ENCODE assay signal across 13 cellular contexts in the genomic region with DNA sequence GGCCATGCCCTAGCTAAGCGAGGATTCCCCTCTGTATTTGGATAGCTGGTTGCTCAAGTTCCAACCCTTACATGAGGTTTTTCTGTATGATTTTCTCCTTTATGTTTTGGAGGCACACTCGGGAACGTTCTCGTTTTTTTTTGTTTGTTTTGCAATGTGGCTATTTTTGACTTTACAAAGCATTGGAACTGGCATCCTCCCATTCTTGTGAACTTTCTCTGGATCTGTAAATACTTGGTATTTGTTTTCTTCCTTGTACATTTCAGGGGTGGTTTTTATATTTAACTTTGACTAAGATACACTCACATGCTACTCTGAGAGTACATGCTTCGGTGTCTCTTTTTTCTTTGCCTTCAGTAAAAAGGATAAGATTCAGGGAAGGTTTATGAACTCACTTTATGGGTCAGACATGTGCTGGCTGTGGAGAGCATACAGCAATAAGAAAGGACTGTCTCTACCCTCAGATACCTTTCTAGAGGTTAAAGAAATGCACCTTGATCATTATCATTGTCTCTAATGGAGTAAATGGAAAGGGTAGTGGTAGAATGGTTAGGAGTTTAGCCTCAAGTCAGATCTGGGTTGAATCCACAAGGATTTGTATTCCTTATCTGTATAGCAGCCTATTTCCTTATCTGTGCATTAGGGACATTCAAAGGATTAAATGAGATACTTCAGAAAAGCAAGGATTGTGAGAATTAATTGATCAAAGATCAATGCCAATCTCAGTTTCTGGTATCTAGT.
DNase-seq lines count a peak whose midpoint lies in the region; ATAC-seq and TF ChIP-seq lines count a peak whose summit lies in the region.
"Had no signal": no experiment of that assay in that cellular context is flagged by ENCODE, and none has a peak within 500 bp of the region (broad histone marks: within the 10 kb centered on the region; RNA-seq: fewer than 3 reads in every experiment).

No MANE protein-coding gene starts in this region.

- peaks cover 38% of the 10 kb centered on the region for H3K4me1 ChIP-seq in PC-9 (replicated peaks; ENCODE audit: insufficient read depth)
- peaks cover 34 to 55% (median 42%) of the 10 kb centered on the region in 4 donors for H3K4me1 ChIP-seq in upper lobe of left lung
- H3K4me1 ChIP-seq in tibial nerve = peaks cover 0 to 13% (median 9%) of the 10 kb centered on the region in 4 donors

- no TSS peak for BruUV-seq in PC-9 (replicated peaks; lab: Mats Ljungman, UMichigan)

- H3K9me2 ChIP-seq in PC-9 (ENCODE audit: insufficient read depth) = no peaks in the 10 kb centered on the region

- peak overlapping the region; percentile 66 for H2AFZ ChIP-seq in PC-9

- H3F3A ChIP-seq in PC-9 (ENCODE audit: insufficient read depth, low read depth) = peaks cover 30% of the 10 kb centered on the region

- H3K4me3 Mint-ChIP-seq in chondrocyte (ENCODE audit: unreplicated experiment) (no peak overlapping the region), mesothelial cell of epicardium (no peak overlapping the region)
- H3K4me3 Mint-ChIP-seq: CD8-positive, alpha-beta memory T cell; central memory CD8-positive, alpha-beta T cell had no signal

- peak overlapping the region; percentile 15 for H3K27ac Mint-ChIP-seq in chondrocyte (ENCODE audit: unreplicated experiment)
- H3K27ac Mint-ChIP-seq in mesothelial cell of epicardium = peak overlapping the region; percentile 91

- H3K27ac ChIP-seq in PC-9 (peak overlapping the region; percentile 91), upper lobe of left lung (peak overlapping the region; percentile 58 to 80 (median 73)), tibial nerve (no peak overlapping the region)

- WGBS in upper lobe of left lung, 2 donors = 38 to 43% methylated on average over 5 of the region's 5 CpGs
- WGBS in tibial nerve, 2 donors = 52 to 64% methylated on average over 5 of the region's 5 CpGs

- TF ChIP-seq EP300 in upper lobe of left lung (IDR thresholded peaks at IDR 0.05) (no peak), tibial nerve (IDR thresholded peaks at IDR 0.05) (no peak)

- peak overlapping the region; percentile 73 for H3K4me2 ChIP-seq in PC-9

- TF ChIP-seq CTCF in PC-9 (conservative IDR thresholded peaks at IDR 0.05) = no peak
- no peak for TF ChIP-seq CTCF in chondrocyte (IDR thresholded peaks at IDR 0.05)
- no peak for TF ChIP-seq CTCF in mesothelial cell of epicardium (IDR thresholded peaks at IDR 0.05; ENCODE audit: unreplicated experiment)
- TF ChIP-seq CTCF in upper lobe of left lung (IDR thresholded peaks at IDR 0.05) = no peak
- no peak for TF ChIP-seq CTCF in tibial nerve (IDR thresholded peaks at IDR 0.05)

- H3K36me3 ChIP-seq in PC-9 (ENCODE audit: low read depth) (no peaks in the 10 kb centered on the region), upper lobe of left lung (peaks cover 0 to 3% (median 0%) of the 10 kb centered on the region in 4 donors), tibial nerve (no peaks in the 10 kb centered on the region)
- H3K36me3 ChIP-seq: pancreas had no signal

- no peak for DNase-seq in PC-9
- DNase-seq in chondrocyte (ENCODE audit: low spot score) = no peak
- no peak for DNase-seq in mesothelial cell of epicardium (ENCODE audit: low spot score in 2 of 2, unreplicated experiment in 2 of 2)
- no peak for DNase-seq in upper lobe of left lung
- no peak for DNase-seq in tibial nerve (ENCODE audit: low spot score in 2 of 2)
- DNase-seq in GM19238 (ENCODE audit: insufficient read length, low spot score) = no peak
- DNase-seq in head of caudate nucleus = no peak
- DNase-seq: CD8-positive, alpha-beta memory T cell; GOT3; NCI-H1930; NCI-H748 treated with DMSO at 0.1 percent for 48 hours had no signal

- no peak for ATAC-seq in upper lobe of left lung (ENCODE audit: low FRiP score in 2 of 2)

- POLR2A ChIA-PET in PC-9 (lab: Charles Lee; ENCODE audit: unreplicated experiment) = interaction anchor here (0.6 to 0.7 kb wide), 2 partner anchors 1124 to 1332 kb away, joined by 4 to 11 read pairs; no protein-coding TSS in a partner anchor

- H3K4me1 Mint-ChIP-seq in chondrocyte (ENCODE audit: low read depth) (peaks cover 22% of the 10 kb centered on the region), mesothelial cell of epicardium (peaks cover 83% of the 10 kb centered on the region)
- H3K4me1 Mint-ChIP-seq: CD8-positive, alpha-beta memory T cell; central memory CD8-positive, alpha-beta T cell had no signal

- H4K20me1 ChIP-seq in PC-9 (ENCODE audit: insufficient read depth) = no peaks in the 10 kb centered on the region

- H3K9me3 ChIP-seq in PC-9 (ENCODE audit: insufficient read depth, low read depth) (no peaks in the 10 kb centered on the region), upper lobe of left lung (no peaks in the 10 kb centered on the region), tibial nerve (no peaks in the 10 kb centered on the region)
- H3K9me3 ChIP-seq: pancreas had no signal

- TF ChIP-seq POLR2A in upper lobe of left lung (IDR thresholded peaks at IDR 0.05) (no peak), tibial nerve (IDR thresholded peaks at IDR 0.05) (no peak)

- H3K4me3 ChIP-seq in PC-9 (peak overlapping the region; percentile 32; the same call in 1 of the 2 replicates), upper lobe of left lung (no peak overlapping the region), tibial nerve (no peak overlapping the region)
- H3K4me3 ChIP-seq: pancreas had no signal

- H3K9me3 Mint-ChIP-seq in chondrocyte (ENCODE audit: low read depth) = no peaks in the 10 kb centered on the region
- no peaks in the 10 kb centered on the region for H3K9me3 Mint-ChIP-seq in mesothelial cell of epicardium

- 0 out of 2 replicates have a peak, but pooled peaks cover 6% of the 10 kb centered on the region for H3K79me2 ChIP-seq in PC-9 (ENCODE audit: low read depth)

- CTCF ChIA-PET in PC-9 (lab: Charles Lee) = interaction anchor here (1.6 kb wide), 1 partner anchor 63 kb away, joined by 9 read pairs; the partner anchor contains the start of gene MEIS1

- no peaks in the 10 kb centered on the region for H3K27me3 Mint-ChIP-seq in chondrocyte (ENCODE audit: low read depth)
- no peaks in the 10 kb centered on the region for H3K27me3 Mint-ChIP-seq in mesothelial cell of epicardium (ENCODE audit: low read depth)
- H3K27me3 Mint-ChIP-seq: central memory CD8-positive, alpha-beta T cell had no signal

- intact Hi-C loops in PC-9 (cut with micrococcal nuclease; ENCODE audit: unreplicated experiment) = loop anchor here (2.0 to 10.0 kb wide), 2 partner anchors 78 to 968 kb away; no protein-coding TSS in a partner anchor
- intact Hi-C loops in head of caudate nucleus (cut with DNase I) = no loop called here

- peaks cover 2% of the 10 kb centered on the region for H3K36me3 Mint-ChIP-seq in chondrocyte (ENCODE audit: low read depth)
- H3K36me3 Mint-ChIP-seq in mesothelial cell of epicardium = peaks cover 26% of the 10 kb centered on the region
- H3K36me3 Mint-ChIP-seq: CD8-positive, alpha-beta memory T cell had no signal

- H3K27me3 ChIP-seq in PC-9 (ENCODE audit: insufficient read depth, low read depth) = no peaks in the 10 kb centered on the region
- no peaks in the 10 kb centered on the region for H3K27me3 ChIP-seq in upper lobe of left lung
- no peaks in the 10 kb centered on the region for H3K27me3 ChIP-seq in tibial nerve
- H3K27me3 ChIP-seq: pancreas had no signal

Comparison
In these comparisons a context has a peak if more than half of its experiments do, and no peak if none do; other contexts are left out.
1. H3K27ac ChIP-seq: peak in PC-9 (single experiment) and upper lobe of left lung (4 of 4); none in tibial nerve (0 of 4).